In genomic region chr4:78454016-78454415, GRCh38 we compare ENCODE assay signal across 15 cellular contexts.
DNase-seq lines count a peak whose midpoint lies in the region; ATAC-seq and TF ChIP-seq lines count a peak whose summit lies in the region.
"Had no signal": no experiment of that assay in that cellular context is flagged by ENCODE, and none has a peak within 500 bp of the region (broad histone marks: within the 10 kb centered on the region; RNA-seq: fewer than 3 reads in every experiment).

No MANE protein-coding gene starts in this region.

- H3K4me3 Mint-ChIP-seq in nephron progenitor cell: no peak overlapping the region
- H3K4me3 Mint-ChIP-seq: B cell; CD8-positive, alpha-beta T cell; IgD-negative memory B cell had no signal

- H3K9me2 ChIP-seq in PC-3 (replicated peaks; ENCODE audit: low read length): no peaks in the 10 kb centered on the region

- POLR2A ChIA-PET in PC-3 (lab: Charles Lee; ENCODE audit: unreplicated experiment): interaction anchor here (0.8 kb wide), 1 partner anchor 56 kb away, joined by 16 read pairs; no protein-coding TSS in a partner anchor

- no TSS peak for BruUV-seq in PC-3 (replicated peaks; lab: Mats Ljungman, UMichigan)

- H3K4me3 ChIP-seq in RWPE2 (ENCODE audit: severe bottlenecking) (no peak overlapping the region), PC-3 (ENCODE audit: low read length) (no peak overlapping the region)
- H3K4me3 ChIP-seq: BLaER1 treated with 17β-estradiol and CSF1 and Interleukin-3, amounts not matched to agents 10 nM and 100 nM; GM12878; GM23248 had no signal

- H4K20me1 ChIP-seq in PC-3 (ENCODE audit: low read length): no peaks in the 10 kb centered on the region
- H4K20me1 ChIP-seq: BLaER1 treated with 17β-estradiol and CSF1 and Interleukin-3, amounts not matched to agents 10 nM and 100 nM had no signal

- no peak overlapping the region for H2AFZ ChIP-seq in PC-3 (ENCODE audit: low read length)
- H2AFZ ChIP-seq: GM23248 had no signal

- no peaks in the 10 kb centered on the region for H3K79me2 ChIP-seq in PC-3 (ENCODE audit: low read length)

- DNase-seq in RWPE2 (ENCODE audit: low spot score) (no peak), epithelial cell of prostate (ENCODE audit: low read depth, low spot score) (no peak), nephron progenitor cell (no peak), PC-3 (no peak), HuH-7 (ENCODE audit: low spot score) (no peak)
- DNase-seq: Calu3; CD8-positive, alpha-beta T cell; DMS79 treated with DMSO at 0.1 percent for 48 hours; GM23248; H7 had no signal

- H3K36me3 ChIP-seq in RWPE2 (ENCODE audit: low read depth) (no peaks in the 10 kb centered on the region), PC-3 (ENCODE audit: low read depth, low read length) (no peaks in the 10 kb centered on the region)
- H3K36me3 ChIP-seq: BLaER1 treated with 17β-estradiol and CSF1 and Interleukin-3, amounts not matched to agents 10 nM and 100 nM had no signal

- CTCF ChIA-PET in PC-3 (lab: Charles Lee): no interaction called here

- intact Hi-C loops in PC-3 (cut with micrococcal nuclease): no loop called here

- no peak overlapping the region for H3K4me2 ChIP-seq in PC-3 (ENCODE audit: low read length)
- H3K4me2 ChIP-seq: BLaER1 treated with 17β-estradiol and CSF1 and Interleukin-3, amounts not matched to agents 10 nM and 100 nM had no signal

- no peaks in the 10 kb centered on the region for H3K27me3 Mint-ChIP-seq in nephron progenitor cell (ENCODE audit: low read depth, poor library complexity)

- H3K27ac Mint-ChIP-seq in nephron progenitor cell: peak overlapping the region; percentile 40
- H3K27ac Mint-ChIP-seq: B cell; CD8-positive, alpha-beta T cell; IgD-negative memory B cell had no signal

- peaks cover 15% of the 10 kb centered on the region for H3K4me1 Mint-ChIP-seq in nephron progenitor cell
- H3K4me1 Mint-ChIP-seq: B cell had no signal

- no peaks in the 10 kb centered on the region for H3F3A ChIP-seq in PC-3 (ENCODE audit: low read length, unreplicated experiment)

- H3K4me1 ChIP-seq in RWPE2 (ENCODE audit: insufficient read depth, poor library complexity, severe bottlenecking) (peaks cover 4% of the 10 kb centered on the region), PC-3 (ENCODE audit: insufficient read depth, low read length) (no peaks in the 10 kb centered on the region)
- H3K4me1 ChIP-seq: BLaER1 treated with 17β-estradiol and CSF1 and Interleukin-3, amounts not matched to agents 10 nM and 100 nM had no signal

- ATAC-seq in RWPE2 (ENCODE audit: low read depth) (peak; percentile 59; the same call in 2 of the 3 replicates), GM18867 (IDR thresholded peaks at IDR 0.05; ENCODE audit: unreplicated experiment) (no peak), PC-3 (no peak)
- ATAC-seq: CD8-positive, alpha-beta T cell; GM12878 had no signal

- H3K9me3 ChIP-seq in RWPE2 (ENCODE audit: severe bottlenecking) (no peaks in the 10 kb centered on the region), PC-3 (ENCODE audit: low read length) (no peaks in the 10 kb centered on the region)
- H3K9me3 ChIP-seq: BLaER1 treated with 17β-estradiol and CSF1 and Interleukin-3, amounts not matched to agents 10 nM and 100 nM had no signal

- H3K27ac ChIP-seq in RWPE2 (ENCODE audit: poor library complexity, severe bottlenecking) (no peak overlapping the region), epithelial cell of prostate (peak overlapping the region; percentile 0), PC-3 (ENCODE audit: low read length) (no peak overlapping the region)
- H3K27ac ChIP-seq: BLaER1 treated with 17β-estradiol and CSF1 and Interleukin-3, amounts not matched to agents 10 nM and 100 nM; GM23248 had no signal

- H3K9me3 Mint-ChIP-seq in nephron progenitor cell: no peaks in the 10 kb centered on the region
- H3K9me3 Mint-ChIP-seq: CD8-positive, alpha-beta T cell had no signal

- no peaks in the 10 kb centered on the region for H3K27me3 ChIP-seq in RWPE2 (ENCODE audit: insufficient read depth, poor library complexity, severe bottlenecking)
- no peaks in the 10 kb centered on the region for H3K27me3 ChIP-seq in PC-3 (ENCODE audit: low read length)
- H3K27me3 ChIP-seq: BLaER1 treated with 17β-estradiol and CSF1 and Interleukin-3, amounts not matched to agents 10 nM and 100 nM had no signal

- peaks cover 57% of the 10 kb centered on the region for H3K36me3 Mint-ChIP-seq in nephron progenitor cell (ENCODE audit: low read depth)
- H3K36me3 Mint-ChIP-seq: CD8-positive, alpha-beta T cell had no signal

- no peak overlapping the region for H3K9ac ChIP-seq in PC-3 (ENCODE audit: low read length)
- H3K9ac ChIP-seq: BLaER1 treated with 17β-estradiol and CSF1 and Interleukin-3, amounts not matched to agents 10 nM and 100 nM; GM23248 had no signal

- TF ChIP-seq CTCF in RWPE2 (IDR thresholded peaks at IDR 0.05; ENCODE audit: poor library complexity, severe bottlenecking): no peak
- TF ChIP-seq CTCF in nephron progenitor cell (IDR thresholded peaks at IDR 0.05): no peak
- TF ChIP-seq CTCF in PC-3 (conservative IDR thresholded peaks at IDR 0.05; ENCODE audit: low read depth, low read length): no peak
